Comparison of ENCODE assay signal across 8 cellular contexts in the genomic region with DNA sequence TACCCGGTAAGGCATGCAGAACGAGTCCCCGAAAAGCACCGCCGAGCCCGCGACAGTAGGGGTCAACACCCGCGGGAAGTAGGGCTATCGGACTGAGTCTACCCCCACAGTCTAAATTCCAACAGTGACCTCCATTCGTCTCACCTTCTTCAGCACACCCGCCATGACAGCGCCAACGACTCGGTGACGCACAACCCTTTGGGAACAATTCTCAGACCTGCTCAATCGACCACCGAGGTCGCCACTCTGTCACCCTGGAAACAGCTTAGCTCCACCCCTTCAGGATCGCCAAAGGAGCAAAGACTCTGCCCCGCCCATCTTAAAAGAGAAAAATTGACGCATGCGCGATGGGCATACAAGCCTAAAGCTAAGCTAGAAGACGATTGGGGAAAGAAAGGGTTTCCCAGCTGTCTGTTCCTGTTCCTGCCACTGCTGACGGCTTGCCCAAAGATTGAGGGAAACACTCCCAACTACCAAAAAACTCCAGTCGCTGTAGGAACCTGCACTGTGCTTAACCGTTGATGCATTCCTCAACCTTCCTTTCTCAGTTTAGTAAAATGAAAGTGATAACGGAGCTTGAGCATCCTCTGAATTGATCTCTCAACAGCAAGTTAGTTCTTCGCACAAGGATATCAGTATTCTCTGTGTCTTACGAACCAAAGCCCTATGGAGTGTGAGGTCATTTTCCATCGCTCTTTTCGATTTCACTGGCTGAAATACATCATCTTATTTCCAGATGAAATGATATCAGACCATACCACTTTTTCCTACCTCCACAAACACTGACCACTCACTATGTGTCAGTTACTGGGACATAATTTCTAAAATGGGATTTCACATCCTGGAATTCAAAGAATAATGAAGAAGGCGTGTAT. TPM values are rescaled to one million over a fixed set of nuclear protein-coding genes. Genes with fewer than 3 reads are reported as not detected.
A peak's percentile ranks its signal among the peaks of the same experiment; 100 is the strongest.
DNase-seq lines count a peak whose midpoint lies in the region; ATAC-seq and TF ChIP-seq lines count a peak whose summit lies in the region.

A gene (minus strand): TSS at position 188 of the 875 bp plus-strand sequence. CDS start 23 bp downstream, at position 165.

- peak; percentile 97 for DNase-seq in Calu3
- peak; percentile 97 for DNase-seq in NT2/D1 (ENCODE audit: low read depth, low spot score)
- DNase-seq in activated CD8-positive, alpha-beta memory T cell treated with anti-CD3 and anti-CD28 coated beads, Interleukin-2, amount 10 ng/mL, durations not matched to agents 7 days and 5 days: peak; percentile 98
- DNase-seq in endodermal cell: peak; percentile 99
- DNase-seq in mesenchymal stem cell: peak; percentile 99
- DNase-seq in stimulated activated CD8-positive, alpha-beta memory T cell treated with anti-CD3 and anti-CD28 coated beads, Interleukin-12 subunit alpha, Interleukin-12 subunit beta, amount 100 ng/mL, for 4 hours (ENCODE audit: low read depth): peak; percentile 85

- peak within 1 kb of the TSS; percentile 76 to 79 for H3K18ac ChIP-seq in mesenchymal stem cell (ENCODE audit: low read depth in 1 of 2, low read length in 2 of 2)

- H3K4me1 Mint-ChIP-seq in Calu3 (ENCODE audit: low read depth, unreplicated experiment) (no peaks in the 10 kb centered on the region), endodermal cell (peaks cover 3% of the 10 kb centered on the region)
- no peaks in the 10 kb centered on the region for H3K4me1 Mint-ChIP-seq in activated CD8-positive, alpha-beta memory T cell treated with anti-CD3 and anti-CD28 coated beads, Interleukin-2, amount 10 ng/mL, durations not matched to agents 7 days and 5 days

- H2BK5ac ChIP-seq in mesenchymal stem cell (ENCODE audit: low read depth, low read length, poor library complexity, severe bottlenecking): no peak within 1 kb of the TSS

- peaks cover 12% of the 10 kb centered on the region for H3K79me1 ChIP-seq in mesenchymal stem cell (replicated peaks; ENCODE audit: low read length, poor library complexity, severe bottlenecking)

- no peak within 1 kb of the TSS for H3K4me3 Mint-ChIP-seq in Calu3 (ENCODE audit: low read depth, unreplicated experiment)
- no peak within 1 kb of the TSS for H3K4me3 Mint-ChIP-seq in activated CD8-positive, alpha-beta memory T cell treated with anti-CD3 and anti-CD28 coated beads, Interleukin-2, amount 10 ng/mL, durations not matched to agents 7 days and 5 days
- H3K4me3 Mint-ChIP-seq in endodermal cell: no peak within 1 kb of the TSS

- peak within 1 kb of the TSS; percentile 42 for H2BK120ac ChIP-seq in mesenchymal stem cell (ENCODE audit: low read depth, low read length)

- peak within 1 kb of the TSS; percentile 72 for H2AFZ ChIP-seq in mesenchymal stem cell (ENCODE audit: low read depth, low read length)

- peak; percentile 98 for ATAC-seq in GM21423 (IDR thresholded peaks at IDR 0.05; ENCODE audit: unreplicated experiment)
- peak; percentile 98 for ATAC-seq in activated CD8-positive, alpha-beta memory T cell treated with anti-CD3 and anti-CD28 coated beads, Interleukin-2, amount 10 ng/mL, durations not matched to agents 7 days and 5 days

- H3K4me1 ChIP-seq in HUES48 (ENCODE audit: control insufficient read depth, insufficient read depth, low read length) (peaks cover 10% of the 10 kb centered on the region; the same call in 1 of the 2 replicates), NT2/D1 (ENCODE audit: insufficient read depth, insufficient read length) (no peaks in the 10 kb centered on the region), endodermal cell (ENCODE audit: control insufficient read depth, insufficient read depth, low read length) (no peaks in the 10 kb centered on the region), mesenchymal stem cell (ENCODE audit: control insufficient read depth, insufficient read depth, low read depth, low read length) (peaks cover 3% of the 10 kb centered on the region)

- no TSS peak for BruUV-seq in Calu3 (replicated peaks; lab: Mats Ljungman, UMichigan)

- no peak within 1 kb of the TSS for H2AK5ac ChIP-seq in mesenchymal stem cell (ENCODE audit: low read length, severe bottlenecking)

- H3K27ac Mint-ChIP-seq in Calu3 (ENCODE audit: unreplicated experiment): no peak within 1 kb of the TSS
- H3K27ac Mint-ChIP-seq in activated CD8-positive, alpha-beta memory T cell treated with anti-CD3 and anti-CD28 coated beads, Interleukin-2, amount 10 ng/mL, durations not matched to agents 7 days and 5 days: no peak within 1 kb of the TSS
- no peak within 1 kb of the TSS for H3K27ac Mint-ChIP-seq in endodermal cell

- H4K8ac ChIP-seq in mesenchymal stem cell (ENCODE audit: low read length): peak within 1 kb of the TSS; percentile 81

- H2BK15ac ChIP-seq in mesenchymal stem cell (ENCODE audit: low read depth, poor library complexity, severe bottlenecking): peak within 1 kb of the TSS; percentile 62

- H3K36me3 Mint-ChIP-seq in Calu3 (ENCODE audit: insufficient read depth, unreplicated experiment): peaks cover 9% of the 10 kb centered on the region
- H3K36me3 Mint-ChIP-seq in activated CD8-positive, alpha-beta memory T cell treated with anti-CD3 and anti-CD28 coated beads, Interleukin-2, amount 10 ng/mL, durations not matched to agents 7 days and 5 days: peaks cover 7% of the 10 kb centered on the region
- H3K36me3 Mint-ChIP-seq in endodermal cell (ENCODE audit: low read depth): peaks cover 5% of the 10 kb centered on the region

- H3K27ac ChIP-seq in HUES48 (ENCODE audit: low read depth, low read length): peak within 1 kb of the TSS; percentile 82
- peak within 1 kb of the TSS; percentile 74 for H3K27ac ChIP-seq in endodermal cell (ENCODE audit: low read depth, low read length)
- peak within 1 kb of the TSS; percentile 51 for H3K27ac ChIP-seq in mesenchymal stem cell (ENCODE audit: low read length, poor library complexity, severe bottlenecking)

- no peaks in the 10 kb centered on the region for H3K27me3 Mint-ChIP-seq in Calu3 (ENCODE audit: unreplicated experiment)
- peaks cover 3% of the 10 kb centered on the region for H3K27me3 Mint-ChIP-seq in activated CD8-positive, alpha-beta memory T cell treated with anti-CD3 and anti-CD28 coated beads, Interleukin-2, amount 10 ng/mL, durations not matched to agents 7 days and 5 days
- H3K27me3 Mint-ChIP-seq in endodermal cell (ENCODE audit: insufficient read depth): no peaks in the 10 kb centered on the region

- H2BK12ac ChIP-seq in mesenchymal stem cell (ENCODE audit: low read length in 2 of 2): no peak within 1 kb of the TSS

- peak within 1 kb of the TSS in 1 of 2 experiments; percentile 84 for H3K14ac ChIP-seq in mesenchymal stem cell (ENCODE audit: low read length in 2 of 2)

- H3K36me3 ChIP-seq in HUES48 (ENCODE audit: control insufficient read depth, insufficient read depth, low read length): peaks cover 18% of the 10 kb centered on the region
- H3K36me3 ChIP-seq in NT2/D1 (ENCODE audit: insufficient read depth, insufficient read length, low read length): peaks cover 9% of the 10 kb centered on the region
- peaks cover 13% of the 10 kb centered on the region for H3K36me3 ChIP-seq in endodermal cell (ENCODE audit: control insufficient read depth, insufficient read depth, low read length)
- peaks cover 0 to 25% of the 10 kb centered on the region in 2 experiments for H3K36me3 ChIP-seq in mesenchymal stem cell (ENCODE audit: control insufficient read depth in 1 of 2, insufficient read depth in 2 of 2, low read depth in 1 of 2, low read length in 2 of 2)

- WGBS in endodermal cell (ENCODE audit: insufficient coverage in 1 of 2, insufficient read length in 1 of 2), 2 experiments: 16 to 34% methylated on average over 10 to 34 of the region's 34 CpGs
- 10% methylated on average over 33 of the region's 34 CpGs for WGBS in mesenchymal stem cell

- H4K91ac ChIP-seq in mesenchymal stem cell (ENCODE audit: low read length): peak within 1 kb of the TSS; percentile 70

- intact Hi-C loops in Calu3 (cut with micrococcal nuclease; ENCODE audit: unreplicated experiment): no loop called here

- peak within 1 kb of the TSS; percentile 78 for H3K9ac ChIP-seq in HUES48 (ENCODE audit: low read depth, low read length)
- H3K9ac ChIP-seq in NT2/D1 (ENCODE audit: insufficient read length, low read depth): peak within 1 kb of the TSS; percentile 94
- peak within 1 kb of the TSS; percentile 85 for H3K9ac ChIP-seq in endodermal cell (ENCODE audit: extremely low read depth, low read length, poor library complexity, severe bottlenecking)
- H3K9ac ChIP-seq in mesenchymal stem cell (ENCODE audit: low read length): peak within 1 kb of the TSS; percentile 95

- TF ChIP-seq CTCF in Calu3 (IDR thresholded peaks at IDR 0.05; ENCODE audit: unreplicated experiment) (no peak), endodermal cell (conservative IDR thresholded peaks at IDR 0.05) (no peak)

- H3K4ac ChIP-seq in mesenchymal stem cell (ENCODE audit: low read depth in 1 of 2, low read length in 2 of 2): peak within 1 kb of the TSS; percentile 19 to 35

- no peaks in the 10 kb centered on the region for H3K9me3 ChIP-seq in HUES48 (ENCODE audit: control insufficient read depth, insufficient read depth, low read length)
- no peaks in the 10 kb centered on the region for H3K9me3 ChIP-seq in NT2/D1 (ENCODE audit: insufficient read depth, low read length)
- no peaks in the 10 kb centered on the region for H3K9me3 ChIP-seq in endodermal cell (ENCODE audit: control insufficient read depth, low read length)
- H3K9me3 ChIP-seq in mesenchymal stem cell (ENCODE audit: control insufficient read depth, low read length): no peaks in the 10 kb centered on the region

- H3K4me3 ChIP-seq in HUES48 (ENCODE audit: low read depth, low read length) (peak within 1 kb of the TSS; percentile 88), NT2/D1 (ENCODE audit: insufficient read length, low read depth) (peak within 1 kb of the TSS; percentile 96), endodermal cell (ENCODE audit: low read length) (peak within 1 kb of the TSS; percentile 93), mesenchymal stem cell (ENCODE audit: insufficient read depth in 1 of 2, low read depth in 1 of 2, low read length in 2 of 2) (peak within 1 kb of the TSS; percentile 95 to 98)

- H3K23ac ChIP-seq in mesenchymal stem cell (ENCODE audit: low read length in 2 of 2): no peak within 1 kb of the TSS

- H3K27me3 ChIP-seq in HUES48 (ENCODE audit: control insufficient read depth, insufficient read depth, low read length): no peaks in the 10 kb centered on the region
- no peaks in the 10 kb centered on the region for H3K27me3 ChIP-seq in NT2/D1 (ENCODE audit: insufficient read depth, insufficient read length)
- no peaks in the 10 kb centered on the region for H3K27me3 ChIP-seq in endodermal cell (ENCODE audit: control insufficient read depth, insufficient read depth, low read length, poor library complexity, severe bottlenecking)
- H3K27me3 ChIP-seq in mesenchymal stem cell (ENCODE audit: control insufficient read depth in 1 of 2, insufficient read depth in 1 of 2, low read length in 2 of 2): no peaks in the 10 kb centered on the region

- CTCF ChIA-PET in Calu3 (lab: Charles Lee): interaction anchor here (1.3 to 1.9 kb wide), 3 partner anchors 9 to 240 kb away, joined by 3 to 7 read pairs (median 4); no protein-coding TSS in a partner anchor
- CTCF ChIA-PET in activated CD8-positive, alpha-beta memory T cell treated with anti-CD3 and anti-CD28 coated beads, Interleukin-2, amount 10 ng/mL, durations not matched to agents 7 days and 5 days (lab: Charles Lee): interaction anchor here (0.7 to 1.4 kb wide), 5 partner anchors 18 to 65 kb away, joined by 3 to 6 read pairs (median 3); no protein-coding TSS in a partner anchor

- H3K9me3 Mint-ChIP-seq in Calu3 (ENCODE audit: low read depth, unreplicated experiment) (no peaks in the 10 kb centered on the region), endodermal cell (no peaks in the 10 kb centered on the region)
- no peaks in the 10 kb centered on the region for H3K9me3 Mint-ChIP-seq in activated CD8-positive, alpha-beta memory T cell treated with anti-CD3 and anti-CD28 coated beads, Interleukin-2, amount 10 ng/mL, durations not matched to agents 7 days and 5 days (ENCODE audit: low read depth)

- peak within 1 kb of the TSS; percentile 73 for H3K4me2 ChIP-seq in mesenchymal stem cell (ENCODE audit: low read length, poor library complexity, severe bottlenecking)

RNA-seq across cellular contexts. Expression of the gene that starts here (rescaled TPM):
- 69.8 and 75.1 TPM in 2 replicates for total RNA-seq in Calu3 (2022)
- total RNA-seq in activated CD8-positive, alpha-beta memory T cell treated with anti-CD3 and anti-CD28 coated beads, Interleukin-2, amount 10 ng/mL, durations not matched to agents 7 days and 5 days: 10 to 100 TPM; 39.7 to 49.7 TPM
- 10 to 100 TPM; 48.6 to 52.3 TPM for total RNA-seq in endodermal cell
- 62.4 TPM for polyA plus RNA-seq in endodermal cell (2013, experiment 1 of 2)
- polyA plus RNA-seq in endodermal cell (2013, experiment 2 of 2): 59.7 TPM
- 57.7 TPM for polyA plus RNA-seq in mesenchymal stem cell (2013, experiment 1 of 2)
- polyA plus RNA-seq in mesenchymal stem cell (2013, experiment 2 of 2): 57.3 TPM

Comparison
In these comparisons a context has a peak if more than half of its experiments do, and no peak if none do; other contexts are left out.
1. Peak in every context shown above with its lines: DNase-seq, ATAC-seq, H3K4me3 ChIP-seq and H3K27ac ChIP-seq.